Comparison of ENCODE assay signal across 1 cellular context in genomic region chr3:58009026-58009748, GRCh38.
TF ChIP-seq lines count a peak whose summit lies in the region.

No MANE protein-coding gene starts in this region.

TF ChIP-seq in K562, 482 proteins besides CTCF, POLR2A, EP300 and RAD21 (continued from another document):
- TF ChIP-seq, protein P1, sequence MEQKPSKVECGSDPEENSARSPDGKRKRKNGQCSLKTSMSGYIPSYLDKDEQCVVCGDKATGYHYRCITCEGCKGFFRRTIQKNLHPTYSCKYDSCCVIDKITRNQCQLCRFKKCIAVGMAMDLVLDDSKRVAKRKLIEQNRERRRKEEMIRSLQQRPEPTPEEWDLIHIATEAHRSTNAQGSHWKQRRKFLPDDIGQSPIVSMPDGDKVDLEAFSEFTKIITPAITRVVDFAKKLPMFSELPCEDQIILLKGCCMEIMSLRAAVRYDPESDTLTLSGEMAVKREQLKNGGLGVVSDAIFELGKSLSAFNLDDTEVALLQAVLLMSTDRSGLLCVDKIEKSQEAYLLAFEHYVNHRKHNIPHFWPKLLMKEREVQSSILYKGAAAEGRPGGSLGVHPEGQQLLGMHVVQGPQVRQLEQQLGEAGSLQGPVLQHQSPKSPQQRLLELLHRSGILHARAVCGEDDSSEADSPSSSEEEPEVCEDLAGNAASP (IDR thresholded peaks at IDR 0.05) = no peak
- TF ChIP-seq FOXM1 (IDR thresholded peaks at IDR 0.05; ENCODE audit: low read depth) (no peak), FOXM1 (CRISPR knock-in tag; IDR thresholded peaks at IDR 0.05; ENCODE audit: low read depth) (0 out of 2 replicates have a peak, but pooled peaks have one; percentile 46), FOS (IDR thresholded peaks at IDR 0.05; ENCODE audit: extremely low read depth, insufficient read length) (no peak), RBFOX2 (IDR thresholded peaks at IDR 0.05; ENCODE audit: low read depth, low read length) (peak; percentile 46), ESRRA (IDR thresholded peaks at IDR 0.05; ENCODE audit: borderline replicate concordance, low read depth) (peak; percentile 80), POLR2G (IDR thresholded peaks at IDR 0.05; ENCODE audit: low read depth, low read length) (peak; percentile 5; the same call in 1 of the 2 replicates)
